Comparison of ENCODE assay signal across 26 cellular contexts in the genomic region with DNA sequence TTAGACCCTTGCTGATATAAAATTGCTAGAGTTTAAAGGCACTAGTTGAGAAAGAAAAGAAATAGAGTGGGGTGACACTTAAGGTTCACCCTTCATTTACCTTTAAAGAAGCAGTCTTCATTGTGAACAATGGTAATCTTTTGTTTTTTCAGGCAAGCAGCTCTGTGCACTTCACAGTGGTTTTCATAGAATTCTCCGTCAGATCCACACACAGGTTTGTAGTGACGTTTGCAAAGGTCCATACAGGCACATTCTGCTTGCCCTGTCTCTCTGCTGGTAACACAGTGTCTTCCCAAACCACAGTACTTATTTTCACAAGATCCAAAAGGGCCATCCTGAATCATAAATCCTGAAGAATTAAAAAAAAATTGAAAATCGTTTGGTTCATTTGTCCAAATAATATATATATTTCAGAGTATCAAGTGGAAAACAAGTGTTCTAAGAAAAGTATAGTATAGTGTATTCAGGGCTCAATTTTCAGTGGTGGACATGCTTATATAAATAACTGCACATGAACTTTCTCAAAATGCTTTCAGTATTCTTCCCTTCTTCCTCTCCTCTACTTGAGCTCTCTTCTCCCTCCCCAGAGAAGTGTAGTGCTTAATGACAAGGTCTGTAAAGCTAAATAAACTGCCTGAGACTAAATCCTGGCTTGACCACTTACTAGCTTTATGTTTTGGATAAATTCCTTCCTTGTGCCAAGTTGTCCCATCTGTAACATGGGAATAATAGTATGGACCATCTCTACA.
"Had no signal": no experiment of that assay in that cellular context is flagged by ENCODE, and none has a peak within 500 bp of the region (broad histone marks: within the 10 kb centered on the region; RNA-seq: fewer than 3 reads in every experiment).

No MANE protein-coding gene starts in this region.

- H3K36me3 Mint-ChIP-seq: activated naive CD8-positive, alpha-beta T cell treated with anti-CD3 and anti-CD28 coated beads for 36 hours; immature natural killer cell; stimulated activated memory B cell treated with anti-CD40 and anti-IgM and Interleukin-4, amounts not matched to agents 10 μg/mL and 1 μg/mL and 100 μg/mL, for 72 hours; WTC11 had no signal

- H3K4me3 ChIP-seq: colonic mucosa, dorsolateral prefrontal cortex, hepatocyte, left ventricle myocardium inferior, pancreas, right lobe of liver, skin epidermis, stomach, suprapubic skin, tibial nerve had no signal

- H3K27ac ChIP-seq: colonic mucosa, hepatocyte, left ventricle myocardium inferior, pancreas, right lobe of liver, skin epidermis, stomach, suprapubic skin, tibial nerve had no signal

- H3K9me3 ChIP-seq: colonic mucosa, left ventricle myocardium inferior, pancreas, right lobe of liver, stomach, suprapubic skin, tibial nerve had no signal

- H3K27ac Mint-ChIP-seq: activated naive CD8-positive, alpha-beta T cell treated with anti-CD3 and anti-CD28 coated beads for 36 hours; activated T-helper 2 cell treated with anti-CD3 and anti-CD28 coated beads, Interferon-gamma antibody, Interleukin-2, Interleukin-4, amounts not matched to agents 10 μg/mL and 5 μg/mL and 100 μg/mL, durations not matched to agents 14 hours and 24 hours and 36 hours; effector memory CD8-positive, alpha-beta T cell; immature natural killer cell; natural killer cell treated with Interleukin-12 subunit alpha and Interleukin-12 subunit beta and Interleukin-15 and Interleukin-18, amount 100 ng/mL, for 72 hours; stimulated activated memory B cell treated with anti-CD40 and anti-IgM and Interleukin-4, amounts not matched to agents 10 μg/mL and 1 μg/mL and 100 μg/mL, for 72 hours; WTC11 had no signal

- DNase-seq: activated CD4-positive, alpha-beta T cell treated with anti-CD3 and anti-CD28 coated beads, Interleukin-2, amount 50 U/mL, for 4 hours; activated CD8-positive, alpha-beta memory T cell treated with anti-CD3 and anti-CD28 coated beads, Interleukin-2, amount 50 U/mL, for 48 hours; activated naive CD4-positive, alpha-beta T cell; activated naive CD8-positive, alpha-beta T cell treated with anti-CD3 and anti-CD28 coated beads for 36 hours; activated T-cell treated with anti-CD3 and anti-CD28 coated beads, Interleukin-2, amount 50 U/mL, for 4 hours; central memory CD4-positive, alpha-beta T cell; colonic mucosa; effector memory CD8-positive, alpha-beta T cell; foreskin melanocyte; immature natural killer cell; left ventricle myocardium inferior; pancreas; right lobe of liver; stimulated activated CD4-positive, alpha-beta T cell treated with anti-CD3 and anti-CD28 coated beads, Interleukin-1b, Interleukin-23, amount 100 ng/mL, for 48 hours; stomach; T1000 had no signal

- H3K4me3 Mint-ChIP-seq: activated naive CD8-positive, alpha-beta T cell treated with anti-CD3 and anti-CD28 coated beads for 36 hours; activated T-cell treated with anti-CD3 and anti-CD28 coated beads, Interleukin-2, amount 50 U/mL, for 4 hours; effector memory CD8-positive, alpha-beta T cell; immature natural killer cell; natural killer cell treated with Interleukin-12 subunit alpha and Interleukin-12 subunit beta and Interleukin-15 and Interleukin-18, amount 100 ng/mL, for 72 hours; stimulated activated memory B cell treated with anti-CD40 and anti-IgM and Interleukin-4, amounts not matched to agents 10 μg/mL and 1 μg/mL and 100 μg/mL, for 72 hours; WTC11 had no signal

- H3K9me3 Mint-ChIP-seq: activated naive CD8-positive, alpha-beta T cell treated with anti-CD3 and anti-CD28 coated beads for 36 hours; stimulated activated memory B cell treated with anti-CD40 and anti-IgM and Interleukin-4, amounts not matched to agents 10 μg/mL and 1 μg/mL and 100 μg/mL, for 72 hours; WTC11 had no signal

- H3K27me3 Mint-ChIP-seq: activated naive CD8-positive, alpha-beta T cell treated with anti-CD3 and anti-CD28 coated beads for 36 hours; effector memory CD8-positive, alpha-beta T cell; natural killer cell treated with Interleukin-12 subunit alpha and Interleukin-12 subunit beta and Interleukin-15 and Interleukin-18, amount 100 ng/mL, for 72 hours; stimulated activated memory B cell treated with anti-CD40 and anti-IgM and Interleukin-4, amounts not matched to agents 10 μg/mL and 1 μg/mL and 100 μg/mL, for 72 hours had no signal

- H3K4me1 Mint-ChIP-seq: activated naive CD8-positive, alpha-beta T cell treated with anti-CD3 and anti-CD28 coated beads for 36 hours; immature natural killer cell; stimulated activated memory B cell treated with anti-CD40 and anti-IgM and Interleukin-4, amounts not matched to agents 10 μg/mL and 1 μg/mL and 100 μg/mL, for 72 hours; WTC11 had no signal

- ATAC-seq: activated T-cell treated with anti-CD3 and anti-CD28 coated beads, Interleukin-2, amount 50 U/mL, for 4 hours; effector memory CD8-positive, alpha-beta T cell; esophagus mucosa; natural killer cell treated with Interleukin-12 subunit alpha and Interleukin-12 subunit beta and Interleukin-15 and Interleukin-18, amount 100 ng/mL, for 72 hours; pancreas; stimulated activated memory B cell treated with anti-CD40 and anti-IgM and Interleukin-4, amounts not matched to agents 10 μg/mL and 1 μg/mL and 100 μg/mL, for 72 hours; WTC11 had no signal

- H3K36me3 ChIP-seq: colonic mucosa, left ventricle myocardium inferior, pancreas, right lobe of liver, stomach, suprapubic skin, tibial nerve had no signal

- H3K4me1 ChIP-seq: colonic mucosa, left ventricle myocardium inferior, pancreas, right lobe of liver, stomach, suprapubic skin, tibial nerve had no signal

- H3K27me3 ChIP-seq: colonic mucosa, dorsolateral prefrontal cortex, hepatocyte, right lobe of liver, stomach, suprapubic skin, tibial nerve had no signal
